14 cellular contexts compared by ENCODE assay signal in the genomic region with DNA sequence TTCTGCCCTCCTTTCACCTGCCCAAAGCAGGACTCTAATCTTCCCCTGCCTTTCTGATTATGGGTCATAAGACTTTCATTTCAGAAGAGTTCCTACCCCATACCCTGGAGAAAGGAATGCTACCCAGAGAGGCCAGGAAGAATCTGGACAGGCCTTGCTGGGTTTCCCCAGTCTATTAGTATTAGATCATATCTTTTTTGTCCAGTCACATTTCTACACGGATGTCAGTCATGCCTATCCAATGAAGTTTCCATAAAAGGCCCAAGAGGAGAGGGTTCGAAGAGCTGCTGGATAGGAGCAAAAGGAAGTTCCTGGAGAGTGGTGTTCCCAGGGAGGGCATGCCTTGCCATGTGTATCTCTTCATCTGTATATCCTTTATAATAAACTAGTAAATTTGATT. TPM values are rescaled to one million over a fixed set of nuclear protein-coding genes. Genes with fewer than 3 reads are reported as not detected.
DNase-seq lines count a peak whose midpoint lies in the region; ATAC-seq, FAIRE-seq and TF ChIP-seq lines count a peak whose summit lies in the region.
"Had no signal": no experiment of that assay in that cellular context is flagged by ENCODE, and none has a peak within 500 bp of the region (broad histone marks: within the 10 kb centered on the region; RNA-seq: fewer than 3 reads in every experiment).

No MANE protein-coding gene starts in this region.

- intact Hi-C loops in activated CD4-positive, alpha-beta memory T cell treated with anti-CD3 and anti-CD28 coated beads for 36 hours (cut with micrococcal nuclease), result loop anchor here (10.0 kb wide), 1 partner anchor 196 kb away; a partner anchor contains a TSS
- intact Hi-C loops in endothelial cell of umbilical vein (cut with micrococcal nuclease), result no loop called here

- no peak overlapping the region for H2BK5ac ChIP-seq in trophoblast cell (ENCODE audit: low read depth, low read length, poor library complexity)

- peak overlapping the region in 1 of 3 experiments; percentile 5 for H3K4me3 ChIP-seq in endothelial cell of umbilical vein (replicated peaks in 1 of 3; ENCODE audit: insufficient read depth in 1 of 3, low read depth in 1 of 3, low read length in 3 of 3)
- no peak overlapping the region for H3K4me3 ChIP-seq in trophoblast cell (ENCODE audit: low read depth, low read length)
- H3K4me3 ChIP-seq in coronary artery, result no peak overlapping the region
- H3K4me3 ChIP-seq: Peyer's patch had no signal

- DNase-seq in activated CD4-positive, alpha-beta memory T cell treated with anti-CD3 and anti-CD28 coated beads, Interleukin-2, amount 10 ng/mL, durations not matched to agents 7 days and 5 days, result no peak
- DNase-seq in activated CD4-positive, alpha-beta memory T cell treated with anti-CD3 and anti-CD28 coated beads for 36 hours, result no peak
- DNase-seq in endothelial cell of umbilical vein (ENCODE audit: low read depth, low spot score) (peak; percentile 16), trophoblast cell (peak; percentile 67 to 81), coronary artery (ENCODE audit: low spot score) (no peak), NCI-H1105 treated with DMSO at 0.1 percent for 48 hours (lab: John Stamatoyannopoulos, UW) (no peak)
- DNase-seq: activated CD4-positive, alpha-beta T cell treated with anti-CD3 and anti-CD28 coated beads for 36 hours; anterior cingulate cortex; left ventricle myocardium superior; Peyer's patch had no signal

- H3K79me1 ChIP-seq in trophoblast cell (ENCODE audit: low read length), result peaks cover 8% of the 10 kb centered on the region

- H3K36me3 ChIP-seq in endothelial cell of umbilical vein (ENCODE audit: control insufficient read depth in 2 of 2, extremely low read depth in 1 of 2, insufficient read depth in 2 of 2, low read length in 2 of 2), result peaks cover 3 to 14% of the 10 kb centered on the region in 2 experiments
- peaks cover 11 to 13% of the 10 kb centered on the region in 2 experiments for H3K36me3 ChIP-seq in trophoblast cell (ENCODE audit: control insufficient read depth in 1 of 2, insufficient read depth in 2 of 2, low read length in 2 of 2)

- H3K18ac ChIP-seq in trophoblast cell (ENCODE audit: low read length), result no peak overlapping the region

- H3K4me1 ChIP-seq in endothelial cell of umbilical vein (ENCODE audit: control insufficient read depth, extremely low read depth, insufficient read depth, low read length), result peaks cover 24% of the 10 kb centered on the region
- peaks cover 0 to 3% of the 10 kb centered on the region in 2 experiments for H3K4me1 ChIP-seq in trophoblast cell (ENCODE audit: control insufficient read depth in 1 of 2, insufficient read depth in 2 of 2, low read length in 2 of 2)

- H2AK5ac ChIP-seq in trophoblast cell (ENCODE audit: low read length), result no peak overlapping the region

- no peak overlapping the region for H3K23ac ChIP-seq in trophoblast cell (ENCODE audit: low read length)

- H4K20me1 ChIP-seq in endothelial cell of umbilical vein (replicated peaks; ENCODE audit: control insufficient read depth, extremely low read depth, insufficient read depth, low read length), result peaks cover 2% of the 10 kb centered on the region

- dilution Hi-C loops in endothelial cell of umbilical vein (cut with MboI; ENCODE audit: extremely low pct_ligation_motif_present, low sequenced_read_pairs), result no loop called here

- H3K79me2 ChIP-seq in endothelial cell of umbilical vein (ENCODE audit: control insufficient read depth, insufficient read depth, low read length) (peaks cover 63% of the 10 kb centered on the region), trophoblast cell (ENCODE audit: control insufficient read depth, insufficient read depth, low read length, poor library complexity) (peaks cover 16% of the 10 kb centered on the region)

- POLR2A ChIA-PET in activated CD4-positive, alpha-beta memory T cell treated with anti-CD3 and anti-CD28 coated beads, Interleukin-2, amount 10 ng/mL, durations not matched to agents 7 days and 5 days (lab: Charles Lee), result interaction anchor here (1.4 kb wide), 1 partner anchor 50 kb away, joined by 3 read pairs; a partner anchor contains a TSS
- POLR2A ChIA-PET in activated CD4-positive, alpha-beta memory T cell treated with anti-CD3 and anti-CD28 coated beads for 36 hours (lab: Charles Lee), result no interaction called here
- POLR2A ChIA-PET in endothelial cell of umbilical vein (lab: Charles Lee), result no interaction called here

- H4K91ac ChIP-seq in trophoblast cell (ENCODE audit: low read depth, low read length), result no peak overlapping the region

- TF ChIP-seq POLR2A in endothelial cell of umbilical vein (IDR thresholded peaks at IDR 0.05; ENCODE audit: low read depth, low read length), result no peak

- H3K9me3 ChIP-seq in endothelial cell of umbilical vein (replicated peaks; ENCODE audit: control insufficient read depth, insufficient read depth, low read length) (no peaks in the 10 kb centered on the region), trophoblast cell (ENCODE audit: insufficient read depth, low read depth, low read length) (no peaks in the 10 kb centered on the region)
- H3K9me3 ChIP-seq: Peyer's patch had no signal

- H3K9me3 Mint-ChIP-seq in activated CD4-positive, alpha-beta memory T cell treated with anti-CD3 and anti-CD28 coated beads, Interleukin-2, amount 10 ng/mL, durations not matched to agents 7 days and 5 days, result no peaks in the 10 kb centered on the region
- H3K9me3 Mint-ChIP-seq in activated CD4-positive, alpha-beta memory T cell treated with anti-CD3 and anti-CD28 coated beads for 36 hours, result no peaks in the 10 kb centered on the region

- H3K9ac ChIP-seq in endothelial cell of umbilical vein (replicated peaks; ENCODE audit: extremely low read depth, insufficient read depth, low read length) (no peak overlapping the region), trophoblast cell (ENCODE audit: low read length) (no peak overlapping the region)

- no peaks in the 10 kb centered on the region for H3K9me1 ChIP-seq in endothelial cell of umbilical vein (replicated peaks; ENCODE audit: control insufficient read depth, extremely low read depth, insufficient read depth, low read length)

- no peak overlapping the region for H3K14ac ChIP-seq in trophoblast cell (ENCODE audit: low read length)

- no peaks in the 10 kb centered on the region for H3K27me3 ChIP-seq in endothelial cell of umbilical vein (ENCODE audit: control insufficient read depth in 2 of 2, insufficient read depth in 2 of 2, low read length in 2 of 2)
- H3K27me3 ChIP-seq in trophoblast cell (ENCODE audit: insufficient read depth, low read length), result no peaks in the 10 kb centered on the region
- H3K27me3 ChIP-seq: Peyer's patch had no signal

- no peak for TF ChIP-seq CTCF in endothelial cell of umbilical vein (IDR thresholded peaks at IDR 0.05; ENCODE audit: extremely low read depth in 1 of 2, insufficient read depth in 1 of 2, low read depth in 1 of 2, low read length in 2 of 2)
- no peak for TF ChIP-seq CTCF in coronary artery (IDR thresholded peaks at IDR 0.05)

- peak overlapping the region; percentile 97 for H3K4me3 Mint-ChIP-seq in activated CD4-positive, alpha-beta memory T cell treated with anti-CD3 and anti-CD28 coated beads, Interleukin-2, amount 10 ng/mL, durations not matched to agents 7 days and 5 days
- no peak overlapping the region for H3K4me3 Mint-ChIP-seq in activated CD4-positive, alpha-beta memory T cell treated with anti-CD3 and anti-CD28 coated beads for 36 hours

- H3K27ac ChIP-seq in endothelial cell of umbilical vein (ENCODE audit: insufficient read depth, low read depth, low read length) (no peak overlapping the region), trophoblast cell (ENCODE audit: low read depth, low read length) (no peak overlapping the region), coronary artery (no peak overlapping the region)
- H3K27ac ChIP-seq: Peyer's patch had no signal

- peak overlapping the region; percentile 32 for H3K27ac Mint-ChIP-seq in activated CD4-positive, alpha-beta memory T cell treated with anti-CD3 and anti-CD28 coated beads, Interleukin-2, amount 10 ng/mL, durations not matched to agents 7 days and 5 days
- H3K27ac Mint-ChIP-seq in activated CD4-positive, alpha-beta memory T cell treated with anti-CD3 and anti-CD28 coated beads for 36 hours, result no peak overlapping the region
- H3K27ac Mint-ChIP-seq: activated CD4-positive, alpha-beta T cell treated with anti-CD3 and anti-CD28 coated beads for 36 hours had no signal

- H3K27me3 Mint-ChIP-seq in activated CD4-positive, alpha-beta memory T cell treated with anti-CD3 and anti-CD28 coated beads, Interleukin-2, amount 10 ng/mL, durations not matched to agents 7 days and 5 days, result no peaks in the 10 kb centered on the region
- no peaks in the 10 kb centered on the region for H3K27me3 Mint-ChIP-seq in activated CD4-positive, alpha-beta memory T cell treated with anti-CD3 and anti-CD28 coated beads for 36 hours
- H3K27me3 Mint-ChIP-seq: activated CD4-positive, alpha-beta T cell treated with anti-CD3 and anti-CD28 coated beads for 36 hours had no signal

- H2AFZ ChIP-seq in endothelial cell of umbilical vein (ENCODE audit: low read depth, low read length), result no peak overlapping the region
- no peak overlapping the region for H2AFZ ChIP-seq in trophoblast cell (ENCODE audit: insufficient read depth, low read length, poor library complexity)

- no peak overlapping the region for H2BK12ac ChIP-seq in trophoblast cell (ENCODE audit: low read length)

- peaks cover 66% of the 10 kb centered on the region for H3K36me3 Mint-ChIP-seq in activated CD4-positive, alpha-beta memory T cell treated with anti-CD3 and anti-CD28 coated beads, Interleukin-2, amount 10 ng/mL, durations not matched to agents 7 days and 5 days (ENCODE audit: low read depth)
- H3K36me3 Mint-ChIP-seq in activated CD4-positive, alpha-beta memory T cell treated with anti-CD3 and anti-CD28 coated beads for 36 hours, result peaks cover 42% of the 10 kb centered on the region

- no peak for FAIRE-seq in endothelial cell of umbilical vein (lab: Jason Lieb, UNC)

- WGBS in trophoblast cell (ENCODE audit: extremely low coverage, insufficient coverage, insufficient read length), result no CpG with 5 or more reads among the region's 2 CpGs

- no TSS peak for BruUV-seq in endothelial cell of umbilical vein (replicated peaks; lab: Mats Ljungman, UMichigan)

- CTCF ChIA-PET in activated CD4-positive, alpha-beta memory T cell treated with anti-CD3 and anti-CD28 coated beads, Interleukin-2, amount 10 ng/mL, durations not matched to agents 7 days and 5 days (lab: Charles Lee), result interaction anchor here (1.5 kb wide), 1 partner anchor 9 kb away, joined by 4 read pairs; no protein-coding TSS in a partner anchor
- CTCF ChIA-PET in activated CD4-positive, alpha-beta memory T cell treated with anti-CD3 and anti-CD28 coated beads for 36 hours (lab: Charles Lee), result no interaction called here
- CTCF ChIA-PET in endothelial cell of umbilical vein (lab: Charles Lee), result no interaction called here

- H2BK120ac ChIP-seq in trophoblast cell (ENCODE audit: insufficient read depth, low read length, poor library complexity), result no peak overlapping the region

- peaks cover 57% of the 10 kb centered on the region for H3K4me1 Mint-ChIP-seq in activated CD4-positive, alpha-beta memory T cell treated with anti-CD3 and anti-CD28 coated beads, Interleukin-2, amount 10 ng/mL, durations not matched to agents 7 days and 5 days
- peaks cover 40% of the 10 kb centered on the region for H3K4me1 Mint-ChIP-seq in activated CD4-positive, alpha-beta memory T cell treated with anti-CD3 and anti-CD28 coated beads for 36 hours (ENCODE audit: low read depth)

- ATAC-seq in HG03460 (IDR thresholded peaks at IDR 0.05; ENCODE audit: unreplicated experiment), result no peak
- ATAC-seq: activated CD4-positive, alpha-beta T cell treated with anti-CD3 and anti-CD28 coated beads for 36 hours; HCT116; left ventricle myocardium superior; sciatic nerve had no signal

- no peak overlapping the region for H4K12ac ChIP-seq in trophoblast cell (ENCODE audit: low read depth, low read length)

- H3K4ac ChIP-seq in trophoblast cell (ENCODE audit: low read depth, low read length), result no peak overlapping the region

- H4K8ac ChIP-seq in trophoblast cell (ENCODE audit: low read depth, low read length), result no peak overlapping the region

- H3K4me2 ChIP-seq in endothelial cell of umbilical vein (ENCODE audit: insufficient read depth, low read length) (peak overlapping the region; percentile 46), trophoblast cell (ENCODE audit: low read length) (no peak overlapping the region)

RNA-seq across cellular contexts. Expression of a gene that starts 3.2 kb away (rescaled TPM):
- total RNA-seq in activated CD4-positive, alpha-beta memory T cell treated with anti-CD3 and anti-CD28 coated beads, Interleukin-2, amount 10 ng/mL, durations not matched to agents 7 days and 5 days, result 10 to 100 TPM; 74.6 to 75.5 TPM
- 10 to 100 TPM; 52.1 to 52.5 TPM for total RNA-seq in activated CD4-positive, alpha-beta memory T cell treated with anti-CD3 and anti-CD28 coated beads for 36 hours
- polyA plus RNA-seq in PFSK-1 (2012; ENCODE audit: insufficient read length, low read depth), result 6.5 TPM
- total RNA-seq in endothelial cell of umbilical vein, result 33.7 and 36.6 TPM in 2 replicates
- 8.8 and 9.3 TPM in 2 replicates for polyA plus RNA-seq in endothelial cell of umbilical vein
- polyA plus RNA-seq in endothelial cell of umbilical vein (2011; cell fraction: cytosol; rRNA removed), result 12.6 and 13.6 TPM in 2 replicates
- 15.6 and 16.5 TPM in 2 replicates for polyA plus RNA-seq in endothelial cell of umbilical vein (2011; cell fraction: nucleus; rRNA removed)
- 20.4 and 23.2 TPM in 2 replicates for polyA plus RNA-seq in endothelial cell of umbilical vein (2012)
- 38.9 and 49.3 TPM in 2 replicates for polyA minus RNA-seq in endothelial cell of umbilical vein
- 12.1 TPM for polyA minus RNA-seq in endothelial cell of umbilical vein (2011; cell fraction: cytosol; rRNA and poly(A)+ RNA removed)
- 11.7 and 15.9 TPM in 2 replicates for polyA minus RNA-seq in endothelial cell of umbilical vein (2011; cell fraction: nucleus; rRNA and poly(A)+ RNA removed)
- polyA plus RNA-seq in trophoblast cell (2013), result 11.2 and 12.6 TPM in 2 replicates

RNA-seq across cellular contexts. Expression of a gene that starts 3.3 kb away (rescaled TPM):
- 10 to 100 TPM; 62.5 to 78.5 TPM for total RNA-seq in activated CD4-positive, alpha-beta memory T cell treated with anti-CD3 and anti-CD28 coated beads, Interleukin-2, amount 10 ng/mL, durations not matched to agents 7 days and 5 days
- total RNA-seq in activated CD4-positive, alpha-beta memory T cell treated with anti-CD3 and anti-CD28 coated beads for 36 hours, result 10 to 100 TPM; 83.7 to 97.9 TPM
- polyA plus RNA-seq in PFSK-1 (2012; ENCODE audit: insufficient read length, low read depth), result 83.2 TPM
- total RNA-seq in endothelial cell of umbilical vein, result 45.9 and 50.0 TPM in 2 replicates
- 27.5 and 28.4 TPM in 2 replicates for polyA plus RNA-seq in endothelial cell of umbilical vein
- polyA plus RNA-seq in endothelial cell of umbilical vein (2011; cell fraction: cytosol; rRNA removed), result 34.7 and 39.9 TPM in 2 replicates
- polyA plus RNA-seq in endothelial cell of umbilical vein (2011; cell fraction: nucleus; rRNA removed), result 70.5 and 78.3 TPM in 2 replicates
- polyA plus RNA-seq in endothelial cell of umbilical vein (2012), result 27.5 and 35.4 TPM in 2 replicates
- 50.9 and 57.6 TPM in 2 replicates for polyA minus RNA-seq in endothelial cell of umbilical vein
- polyA minus RNA-seq in endothelial cell of umbilical vein (2011; cell fraction: cytosol; rRNA and poly(A)+ RNA removed), result 35.9 TPM
- polyA minus RNA-seq in endothelial cell of umbilical vein (2011; cell fraction: nucleus; rRNA and poly(A)+ RNA removed), result 35.0 and 64.3 TPM in 2 replicates
- 27.8 and 30.9 TPM in 2 replicates for polyA plus RNA-seq in trophoblast cell (2013)

RNA-seq across cellular contexts. Expression of a gene that starts 49.9 kb away (rescaled TPM):
- 100 to 1,000 TPM; 107 to 112 TPM for total RNA-seq in activated CD4-positive, alpha-beta memory T cell treated with anti-CD3 and anti-CD28 coated beads, Interleukin-2, amount 10 ng/mL, durations not matched to agents 7 days and 5 days
- 10 to 100 TPM; 72.6 to 72.8 TPM for total RNA-seq in activated CD4-positive, alpha-beta memory T cell treated with anti-CD3 and anti-CD28 coated beads for 36 hours
- 269 TPM for polyA plus RNA-seq in PFSK-1 (2012; ENCODE audit: insufficient read length, low read depth)
- 77.6 and 87.1 TPM in 2 replicates for total RNA-seq in endothelial cell of umbilical vein
- polyA plus RNA-seq in endothelial cell of umbilical vein, result 112 and 118 TPM in 2 replicates
- 57.8 and 62.8 TPM in 2 replicates for polyA plus RNA-seq in endothelial cell of umbilical vein (2011; cell fraction: cytosol; rRNA removed)
- polyA plus RNA-seq in endothelial cell of umbilical vein (2011; cell fraction: nucleus; rRNA removed), result 395 and 433 TPM in 2 replicates
- 59.1 and 59.4 TPM in 2 replicates for polyA plus RNA-seq in endothelial cell of umbilical vein (2012)
- polyA minus RNA-seq in endothelial cell of umbilical vein, result 93.0 and 97.6 TPM in 2 replicates
- polyA minus RNA-seq in endothelial cell of umbilical vein (2011; cell fraction: cytosol; rRNA and poly(A)+ RNA removed), result 45.7 TPM
- 69.6 and 79.8 TPM in 2 replicates for polyA minus RNA-seq in endothelial cell of umbilical vein (2011; cell fraction: nucleus; rRNA and poly(A)+ RNA removed)
- polyA plus RNA-seq in trophoblast cell (2013), result 55.6 and 59.2 TPM in 2 replicates

RNA-seq across cellular contexts. Expression of a gene that starts 56.5 kb away (rescaled TPM):
- 10 to 100 TPM; 40.4 to 41.8 TPM for total RNA-seq in activated CD4-positive, alpha-beta memory T cell treated with anti-CD3 and anti-CD28 coated beads, Interleukin-2, amount 10 ng/mL, durations not matched to agents 7 days and 5 days
- 10 to 100 TPM; 29.1 to 31.6 TPM for total RNA-seq in activated CD4-positive, alpha-beta memory T cell treated with anti-CD3 and anti-CD28 coated beads for 36 hours
- polyA plus RNA-seq in PFSK-1 (2012; ENCODE audit: insufficient read length, low read depth), result 39.7 TPM
- 32.3 and 34.9 TPM in 2 replicates for total RNA-seq in endothelial cell of umbilical vein
- 62.0 and 63.5 TPM in 2 replicates for polyA plus RNA-seq in endothelial cell of umbilical vein
- 49.8 and 50.7 TPM in 2 replicates for polyA plus RNA-seq in endothelial cell of umbilical vein (2011; cell fraction: cytosol; rRNA removed)
- 26.7 and 29.3 TPM in 2 replicates for polyA plus RNA-seq in endothelial cell of umbilical vein (2011; cell fraction: nucleus; rRNA removed)
- 20.8 and 29.5 TPM in 2 replicates for polyA plus RNA-seq in endothelial cell of umbilical vein (2012)
- 45.6 and 45.8 TPM in 2 replicates for polyA minus RNA-seq in endothelial cell of umbilical vein
- polyA minus RNA-seq in endothelial cell of umbilical vein (2011; cell fraction: cytosol; rRNA and poly(A)+ RNA removed), result 17.9 TPM
- polyA minus RNA-seq in endothelial cell of umbilical vein (2011; cell fraction: nucleus; rRNA and poly(A)+ RNA removed), result 8.0 and 13.0 TPM in 2 replicates
- 20.6 and 21.2 TPM in 2 replicates for polyA plus RNA-seq in trophoblast cell (2013)

Comparison
In these comparisons a context has a peak if more than half of its experiments do, and no peak if none do; other contexts are left out.
1. DNase-seq: peak in endothelial cell of umbilical vein (single experiment) and trophoblast cell (2 of 2); none in activated CD4-positive, alpha-beta memory T cell treated with anti-CD3 and anti-CD28 coated beads, Interleukin-2, amount 10 ng/mL, durations not matched to agents 7 days and 5 days (single experiment), activated CD4-positive, alpha-beta memory T cell treated with anti-CD3 and anti-CD28 coated beads for 36 hours (single experiment), coronary artery (single experiment) and NCI-H1105 treated with DMSO at 0.1 percent for 48 hours (single experiment).